In the genomic region with DNA sequence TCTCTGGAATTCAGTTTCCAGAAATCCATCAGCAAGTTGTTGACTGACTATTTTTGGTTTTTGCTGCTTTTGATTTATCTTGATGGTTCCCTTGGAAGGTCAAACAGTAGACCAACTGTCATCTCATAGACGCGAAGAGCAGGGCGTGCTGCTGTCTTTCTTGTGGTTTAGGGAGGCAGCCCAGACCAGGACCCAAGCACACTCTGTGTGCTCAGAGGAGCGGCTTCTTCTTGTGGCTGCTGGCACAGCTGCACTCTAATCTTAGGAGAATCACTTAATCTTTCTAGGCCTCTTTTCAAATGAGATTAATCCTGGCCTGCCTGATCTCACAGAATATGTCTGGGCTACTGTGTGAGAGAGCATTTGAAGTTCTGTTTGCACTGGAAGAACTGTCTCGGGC, we compare ENCODE assay signal across 21 cellular contexts.
DNase-seq lines count a peak whose midpoint lies in the region; ATAC-seq and TF ChIP-seq lines count a peak whose summit lies in the region.
"Had no signal": no experiment of that assay in that cellular context is flagged by ENCODE, and none has a peak within 500 bp of the region (broad histone marks: within the 10 kb centered on the region; RNA-seq: fewer than 3 reads in every experiment).

No MANE protein-coding gene starts in this region.

- in situ Hi-C loops in astrocyte of the spinal cord (cut with HindIII; ENCODE audit: low sequenced_read_pairs) = no loop called here

- H3K27me3 ChIP-seq in smooth muscle cell (ENCODE audit: low read depth) = no peaks in the 10 kb centered on the region
- H3K27me3 ChIP-seq: heart left ventricle, uterus had no signal

- peak overlapping the region; percentile 38 for H3K27ac Mint-ChIP-seq in activated T-cell treated with anti-CD3 and anti-CD28 coated beads, Interleukin-2, amount 50 U/mL, for 72 hours
- H3K27ac Mint-ChIP-seq in activated naive CD4-positive, alpha-beta T cell treated with anti-CD3 and anti-CD28 coated beads, Interleukin-2, amount 50 U/mL, for 72 hours = peak overlapping the region in 1 of 2 donors; percentile 74
- H3K27ac Mint-ChIP-seq: activated naive CD8-positive, alpha-beta T cell treated with anti-CD3 and anti-CD28 coated beads, Interleukin-2, amount 50 U/mL, for 24 hours; activated T-cell treated with anti-CD3 and anti-CD28 coated beads, Interleukin-2, amount 50 U/mL, for 24 hours had no signal

- H3K27ac ChIP-seq in smooth muscle cell (ENCODE audit: low read depth) = peak overlapping the region; percentile 18
- H3K27ac ChIP-seq: heart left ventricle, HL-60, KMS-11, uterus had no signal

- H3K4me3 ChIP-seq in astrocyte of the spinal cord (ENCODE audit: low read depth, low read length) = no peak overlapping the region
- H3K4me3 ChIP-seq in smooth muscle cell = no peak overlapping the region
- H3K4me3 ChIP-seq: heart left ventricle, uterus had no signal

- peaks cover 14% of the 10 kb centered on the region for H3K36me3 ChIP-seq in smooth muscle cell (ENCODE audit: low read depth)
- H3K36me3 ChIP-seq: uterus had no signal

- H3K4me1 ChIP-seq in smooth muscle cell (ENCODE audit: low read depth) = peaks cover 8% of the 10 kb centered on the region
- H3K4me1 ChIP-seq: heart left ventricle, uterus had no signal

- ATAC-seq in activated T-cell treated with anti-CD3 and anti-CD28 coated beads, Interleukin-2, amount 50 U/mL, for 72 hours (replicated peaks in 1 of 2) = no peak
- no peak for ATAC-seq in activated T-cell treated with anti-CD3 and anti-CD28 coated beads, Interleukin-2, amount 50 U/mL, for 4 hours
- ATAC-seq in activated naive CD4-positive, alpha-beta T cell treated with anti-CD3 and anti-CD28 coated beads, Interleukin-2, amount 50 U/mL, for 72 hours = no peak
- ATAC-seq: activated naive CD8-positive, alpha-beta T cell treated with anti-CD3 and anti-CD28 coated beads, Interleukin-2, amount 50 U/mL, for 24 hours; heart left ventricle had no signal

- H3F3A ChIP-seq in smooth muscle cell (ENCODE audit: low read depth) = peaks cover 19% of the 10 kb centered on the region

- no peak for DNase-seq in activated T-cell treated with anti-CD3 and anti-CD28 coated beads, Interleukin-2, amount 50 U/mL, for 72 hours
- no peak for DNase-seq in activated T-cell treated with anti-CD3 and anti-CD28 coated beads, Interleukin-2, amount 50 U/mL, for 4 hours
- DNase-seq in OCI-M1 (lab: John Stamatoyannopoulos, UW) (peak; percentile 91), astrocyte of the spinal cord (ENCODE audit: low read depth, low spot score) (peak; percentile 12), smooth muscle cell (lab: John Stamatoyannopoulos, UW; ENCODE audit: unreplicated experiment) (no peak), NAMALWA (ENCODE audit: low spot score) (no peak)
- no peak for DNase-seq in activated naive CD4-positive, alpha-beta T cell (lab: John Stamatoyannopoulos, UW)
- DNase-seq in activated naive CD4-positive, alpha-beta T cell treated with anti-CD3 and anti-CD28 coated beads, Interleukin-2, amount 50 U/mL, for 72 hours (ENCODE audit: low spot score in 2 of 2) = no peak
- DNase-seq: activated naive CD8-positive, alpha-beta T cell treated with anti-CD3 and anti-CD28 coated beads, Interleukin-2, amount 50 U/mL, for 24 hours; activated T-cell treated with anti-CD3 and anti-CD28 coated beads, Interleukin-2, amount 50 U/mL, for 24 hours; effector memory CD4-positive, alpha-beta T cell; heart left ventricle; NCI-H1694 treated with DMSO at 0.1 percent for 48 hours; NCI-H226; retina; SHP77; T-helper 9 cell; uterus had no signal

- H3K9me3 ChIP-seq in smooth muscle cell (replicated peaks; ENCODE audit: low read depth) = no peaks in the 10 kb centered on the region
- H3K9me3 ChIP-seq: heart left ventricle, uterus had no signal

- H3K27me3 Mint-ChIP-seq in activated T-cell treated with anti-CD3 and anti-CD28 coated beads, Interleukin-2, amount 50 U/mL, for 72 hours (ENCODE audit: low read depth) = no peaks in the 10 kb centered on the region
- no peaks in the 10 kb centered on the region for H3K27me3 Mint-ChIP-seq in activated T-cell treated with anti-CD3 and anti-CD28 coated beads, Interleukin-2, amount 50 U/mL, for 4 hours (ENCODE audit: low read depth)
- H3K27me3 Mint-ChIP-seq: activated naive CD8-positive, alpha-beta T cell treated with anti-CD3 and anti-CD28 coated beads, Interleukin-2, amount 50 U/mL, for 24 hours; activated T-cell treated with anti-CD3 and anti-CD28 coated beads, Interleukin-2, amount 50 U/mL, for 24 hours had no signal

- H3K4me1 Mint-ChIP-seq in activated T-cell treated with anti-CD3 and anti-CD28 coated beads, Interleukin-2, amount 50 U/mL, for 72 hours (ENCODE audit: low read depth) = peaks cover 8% of the 10 kb centered on the region
- peaks cover 7% of the 10 kb centered on the region for H3K4me1 Mint-ChIP-seq in activated T-cell treated with anti-CD3 and anti-CD28 coated beads, Interleukin-2, amount 50 U/mL, for 4 hours (ENCODE audit: low read depth)
- H3K4me1 Mint-ChIP-seq: CD14-positive monocyte had no signal

- H3K9me3 Mint-ChIP-seq in activated T-cell treated with anti-CD3 and anti-CD28 coated beads, Interleukin-2, amount 50 U/mL, for 72 hours = no peaks in the 10 kb centered on the region
- no peaks in the 10 kb centered on the region for H3K9me3 Mint-ChIP-seq in activated T-cell treated with anti-CD3 and anti-CD28 coated beads, Interleukin-2, amount 50 U/mL, for 4 hours
- no peaks in the 10 kb centered on the region for H3K9me3 Mint-ChIP-seq in activated naive CD4-positive, alpha-beta T cell treated with anti-CD3 and anti-CD28 coated beads, Interleukin-2, amount 50 U/mL, for 72 hours
- H3K9me3 Mint-ChIP-seq: activated naive CD8-positive, alpha-beta T cell treated with anti-CD3 and anti-CD28 coated beads, Interleukin-2, amount 50 U/mL, for 24 hours; activated T-cell treated with anti-CD3 and anti-CD28 coated beads, Interleukin-2, amount 50 U/mL, for 24 hours had no signal

- no peak overlapping the region for H2AFZ ChIP-seq in smooth muscle cell (ENCODE audit: low read depth)

- no peak overlapping the region for H3K4me3 Mint-ChIP-seq in activated T-cell treated with anti-CD3 and anti-CD28 coated beads, Interleukin-2, amount 50 U/mL, for 72 hours
- no peak overlapping the region for H3K4me3 Mint-ChIP-seq in activated T-cell treated with anti-CD3 and anti-CD28 coated beads, Interleukin-2, amount 50 U/mL, for 4 hours
- H3K4me3 Mint-ChIP-seq: activated naive CD8-positive, alpha-beta T cell treated with anti-CD3 and anti-CD28 coated beads, Interleukin-2, amount 50 U/mL, for 24 hours; activated T-cell treated with anti-CD3 and anti-CD28 coated beads, Interleukin-2, amount 50 U/mL, for 24 hours; CD14-positive monocyte had no signal

- WGBS in smooth muscle cell (ENCODE audit: low lambda C conversion rate) = 18% methylated on average over 5 of the region's 5 CpGs

- TF ChIP-seq CTCF in astrocyte of the spinal cord (IDR thresholded peaks at IDR 0.05; ENCODE audit: low read depth, low read length) (no peak), smooth muscle cell (IDR thresholded peaks at IDR 0.05; ENCODE audit: borderline replicate concordance, insufficient read depth, poor library complexity, severe bottlenecking) (no peak)

- no peak overlapping the region for H3K9ac ChIP-seq in smooth muscle cell (ENCODE audit: low read depth)
- H3K9ac ChIP-seq: KMS-11 had no signal

- H3K79me2 ChIP-seq in smooth muscle cell (ENCODE audit: low read depth) = no peaks in the 10 kb centered on the region

- H4K20me1 ChIP-seq in smooth muscle cell (ENCODE audit: low read depth) = peaks cover 88% of the 10 kb centered on the region

- H3K36me3 Mint-ChIP-seq in activated T-cell treated with anti-CD3 and anti-CD28 coated beads, Interleukin-2, amount 50 U/mL, for 72 hours (ENCODE audit: insufficient read depth in 2 of 2) = peaks cover 0 to 27% of the 10 kb centered on the region in 2 donors
- H3K36me3 Mint-ChIP-seq in activated T-cell treated with anti-CD3 and anti-CD28 coated beads, Interleukin-2, amount 50 U/mL, for 4 hours (ENCODE audit: insufficient read depth) = peaks cover 53% of the 10 kb centered on the region
- H3K36me3 Mint-ChIP-seq in activated naive CD4-positive, alpha-beta T cell treated with anti-CD3 and anti-CD28 coated beads, Interleukin-2, amount 50 U/mL, for 72 hours = peaks cover 7 to 29% of the 10 kb centered on the region in 2 donors

- H3K4me2 ChIP-seq in smooth muscle cell = peak overlapping the region; percentile 42
- H3K4me2 ChIP-seq: KMS-11 had no signal

Comparison
In these comparisons a context has a peak if more than half of its experiments do, and no peak if none do; other contexts are left out.
1. DNase-seq: peak in OCI-M1 (single experiment) and astrocyte of the spinal cord (single experiment); none in activated T-cell treated with anti-CD3 and anti-CD28 coated beads, Interleukin-2, amount 50 U/mL, for 72 hours (0 of 2), activated T-cell treated with anti-CD3 and anti-CD28 coated beads, Interleukin-2, amount 50 U/mL, for 4 hours (single experiment), smooth muscle cell (single experiment), activated naive CD4-positive, alpha-beta T cell (0 of 4), NAMALWA (single experiment) and activated naive CD4-positive, alpha-beta T cell treated with anti-CD3 and anti-CD28 coated beads, Interleukin-2, amount 50 U/mL, for 72 hours (0 of 2).